ENCODE assay signal across 14 cellular contexts in genomic region chr1:6157132-6157527, GRCh38. TPM values are rescaled to one million over a fixed set of nuclear protein-coding genes. Genes with fewer than 3 reads are reported as not detected.
DNase-seq lines count a peak whose midpoint lies in the region; ATAC-seq and TF ChIP-seq lines count a peak whose summit lies in the region.
"Had no signal": no experiment of that assay in that cellular context is flagged by ENCODE, and none has a peak within 500 bp of the region (broad histone marks: within the 10 kb centered on the region; RNA-seq: fewer than 3 reads in every experiment).

No MANE protein-coding gene starts in this region.

- H2BK12ac ChIP-seq in H9 (ENCODE audit: insufficient read length, low read depth, low read length): no peak overlapping the region

- CTCF ChIA-PET in SK-N-SH (lab: Yijun Ruan, JAX): interaction anchor here (1.4 to 1.6 kb wide), 2 partner anchors 10 to 104 kb away, joined by 3 to 5 read pairs; no protein-coding TSS in a partner anchor

- H3K79me1 ChIP-seq in H9 (ENCODE audit: insufficient read depth, low read depth, low read length, poor library complexity, severe bottlenecking): no peaks in the 10 kb centered on the region

- H4K91ac ChIP-seq in H9 (ENCODE audit: insufficient read length, low read depth, low read length): no peak overlapping the region

- H3K79me2 ChIP-seq in H9 (ENCODE audit: insufficient read depth, low read length) (no peaks in the 10 kb centered on the region), SK-N-SH (ENCODE audit: insufficient read depth) (no peaks in the 10 kb centered on the region)

- no peak overlapping the region for H2BK120ac ChIP-seq in H9 (ENCODE audit: low read depth, low read length, poor library complexity, severe bottlenecking)

- H3K27ac Mint-ChIP-seq in H9: peak overlapping the region in 2 of 3 experiments; percentile 36 to 74; a peak in 2 of 7 replicates
- H3K27ac Mint-ChIP-seq: natural killer cell treated with Interleukin-12 subunit alpha and Interleukin-12 subunit beta and Interleukin-15 and Interleukin-18, amount 100 ng/mL, for 72 hours had no signal

- in situ Hi-C loops in brain microvascular endothelial cell (cut with HindIII; ENCODE audit: low pct_ligation_motif_present, low sequenced_read_pairs): no loop called here

- TF ChIP-seq RAD21 in SK-N-SH (IDR thresholded peaks at IDR 0.05; ENCODE audit: low read length): no peak

- WGBS in H9 (ENCODE audit: extremely low coverage, insufficient read length, low lambda C conversion rate): no CpG with 5 or more reads among the region's 2 CpGs
- no CpG with 5 or more reads among the region's 2 CpGs for WGBS in SK-N-SH (ENCODE audit: low lambda C conversion rate)
- WGBS in prostate gland: 50% methylated on average over 1 of the region's 2 CpGs

- ATAC-seq in left ventricle myocardium superior: no peak

- H2AFZ ChIP-seq in H9 (ENCODE audit: low read length) (no peak overlapping the region), SK-N-SH (ENCODE audit: low read depth) (no peak overlapping the region)

- no peak overlapping the region for H3K4ac ChIP-seq in H9 (ENCODE audit: low read depth, low read length)

- H3K4me1 ChIP-seq in H9 (ENCODE audit: insufficient read depth, low read length) (no peaks in the 10 kb centered on the region), SK-N-SH (ENCODE audit: control insufficient read depth in 1 of 2, insufficient read depth in 2 of 2, low read depth in 1 of 2, low read length in 1 of 2) (peaks cover 0 to 17% of the 10 kb centered on the region in 2 experiments; a peak in 1 of 4 replicates), prostate gland (replicated peaks) (peaks cover 8% of the 10 kb centered on the region)

- H3K27me3 ChIP-seq in H9 (ENCODE audit: insufficient read depth, low read length) (no peaks in the 10 kb centered on the region), SK-N-SH (ENCODE audit: insufficient read depth) (no peaks in the 10 kb centered on the region), prostate gland (replicated peaks; ENCODE audit: insufficient read depth) (peaks cover 2% of the 10 kb centered on the region), brain microvascular endothelial cell (replicated peaks) (no peaks in the 10 kb centered on the region)

- H3K27ac ChIP-seq in 22Rv1 (peak overlapping the region; percentile 57), H9 (ENCODE audit: insufficient read length, low read depth, low read length) (no peak overlapping the region), SK-N-SH (ENCODE audit: low read depth in 2 of 2, low read length in 1 of 2) (no peak overlapping the region), prostate gland (no peak overlapping the region), brain microvascular endothelial cell (no peak overlapping the region)

- intact Hi-C loops in left ventricle myocardium superior (cut with micrococcal nuclease): no loop called here
- intact Hi-C loops in prostate gland (cut with DNase I): no loop called here

- no peak overlapping the region for H2BK15ac ChIP-seq in H9 (ENCODE audit: low read depth, low read length)

- no peaks in the 10 kb centered on the region for H3K36me3 ChIP-seq in SK-N-SH (replicated peaks in 1 of 2; ENCODE audit: control insufficient read depth in 1 of 2, insufficient read depth in 2 of 2, low read length in 1 of 2)
- no peaks in the 10 kb centered on the region for H3K36me3 ChIP-seq in prostate gland
- no peaks in the 10 kb centered on the region for H3K36me3 ChIP-seq in brain microvascular endothelial cell (replicated peaks)

- H2AK5ac ChIP-seq in H9 (ENCODE audit: insufficient read length, low read length): no peak overlapping the region

- H3F3A ChIP-seq in SK-N-SH (replicated peaks; ENCODE audit: insufficient read depth): peaks cover 4% of the 10 kb centered on the region

- no peak overlapping the region for H2BK20ac ChIP-seq in H9 (ENCODE audit: low read depth, low read length, poor library complexity, severe bottlenecking)

- H3K56ac ChIP-seq in H9 (ENCODE audit: insufficient read length, low read depth, low read length): no peak overlapping the region

- H3K9me3 Mint-ChIP-seq in H9: no peaks in the 10 kb centered on the region
- H3K9me3 Mint-ChIP-seq: IgD-negative memory B cell; natural killer cell treated with Interleukin-12 subunit alpha and Interleukin-12 subunit beta and Interleukin-15 and Interleukin-18, amount 100 ng/mL, for 72 hours had no signal

- H3K23ac ChIP-seq in H9 (ENCODE audit: insufficient read length, low read depth, low read length): no peak overlapping the region

- DNase-seq in H9 (no peak), SK-N-SH (no peak), iris pigment epithelial cell (ENCODE audit: low read depth) (peak; percentile 11), left ventricle myocardium superior (no peak), prostate gland (ENCODE audit: low spot score) (no peak), brain microvascular endothelial cell (no peak), NCI-H146 (lab: John Stamatoyannopoulos, UW) (no peak)
- DNase-seq: activated effector memory CD4-positive, alpha-beta T cell treated with Interleukin-2 at 50 U/mL for 16 hours; cortex of kidney; erythroblast; NCI-H524 treated with DMSO at 0.1 percent for 48 hours had no signal

- H4K20me1 ChIP-seq in H9 (ENCODE audit: control insufficient read depth, insufficient read depth, insufficient read length) (no peaks in the 10 kb centered on the region), SK-N-SH (ENCODE audit: insufficient read depth) (no peaks in the 10 kb centered on the region)

- no peak overlapping the region for H3K18ac ChIP-seq in H9 (ENCODE audit: insufficient read length, low read depth, low read length)

- H3K4me3 Mint-ChIP-seq in H9: no peak overlapping the region
- H3K4me3 Mint-ChIP-seq: natural killer cell treated with Interleukin-12 subunit alpha and Interleukin-12 subunit beta and Interleukin-15 and Interleukin-18, amount 100 ng/mL, for 72 hours had no signal

- H3K9me3 ChIP-seq in H9 (ENCODE audit: control insufficient read depth, low read depth, low read length) (no peaks in the 10 kb centered on the region), SK-N-SH (no peaks in the 10 kb centered on the region), prostate gland (no peaks in the 10 kb centered on the region)

- TF ChIP-seq EP300 in SK-N-SH (IDR thresholded peaks at IDR 0.05; ENCODE audit: borderline replicate concordance in 1 of 2, low read depth in 1 of 2, low read length in 1 of 2): no peak

- no peak overlapping the region for H3K9ac ChIP-seq in H9 (ENCODE audit: extremely low read depth, insufficient read length, low read length)
- no peak overlapping the region for H3K9ac ChIP-seq in SK-N-SH

- H3K27me3 Mint-ChIP-seq in H9 (ENCODE audit: low read depth): peaks cover 12% of the 10 kb centered on the region

- no peak for TF ChIP-seq CTCF in 22Rv1 (IDR thresholded peaks at IDR 0.05)
- TF ChIP-seq CTCF in H9 (conservative IDR thresholded peaks at IDR 0.05): no peak
- no peak for TF ChIP-seq CTCF in SK-N-SH (IDR thresholded peaks at IDR 0.05)
- TF ChIP-seq CTCF in prostate gland (IDR thresholded peaks at IDR 0.05): no peak
- TF ChIP-seq CTCF in brain microvascular endothelial cell (IDR thresholded peaks at IDR 0.05; ENCODE audit: low read depth, low read length, missing control alignments): no peak

- H3K4me1 Mint-ChIP-seq in H9: peaks cover 20 to 24% of the 10 kb centered on the region in 2 experiments
- H3K4me1 Mint-ChIP-seq: IgD-negative memory B cell had no signal

- peaks cover 5% of the 10 kb centered on the region for H3K23me2 ChIP-seq in H9 (ENCODE audit: insufficient read length, low read depth, low read length, poor library complexity, severe bottlenecking)

- H4K5ac ChIP-seq in H9 (ENCODE audit: insufficient read length, low read depth, low read length): no peak overlapping the region

- H3K4me2 ChIP-seq in H9 (ENCODE audit: insufficient read depth, insufficient read length, low read length) (no peak overlapping the region), SK-N-SH (0 out of 2 replicates have a peak overlapping the region, but pooled peaks have one; percentile 33)

- peak overlapping the region; percentile 10; the same call in 1 of the 2 replicates for H3K14ac ChIP-seq in H9 (ENCODE audit: insufficient read depth, low read length)

- no peak for TF ChIP-seq POLR2A in prostate gland (IDR thresholded peaks at IDR 0.05)

- H2BK5ac ChIP-seq in H9 (ENCODE audit: insufficient read length, low read length): no peak overlapping the region

- no peak overlapping the region for H3T11ph ChIP-seq in H9 (ENCODE audit: low read length)

- H3K4me3 ChIP-seq in SK-N-SH (ENCODE audit: low read depth in 2 of 2, low read length in 1 of 2): no peak overlapping the region
- no peak overlapping the region for H3K4me3 ChIP-seq in prostate gland
- H3K4me3 ChIP-seq in brain microvascular endothelial cell (ENCODE audit: low read depth, low read length): no peak overlapping the region

- H4K8ac ChIP-seq in H9 (replicated peaks; ENCODE audit: insufficient read length, low read depth, low read length): no peak overlapping the region

- H3K9me2 ChIP-seq in SK-N-SH: no peaks in the 10 kb centered on the region

- POLR2A ChIA-PET in SK-N-SH (lab: Yijun Ruan, JAX): no interaction called here

- H3K36me3 Mint-ChIP-seq in H9 (ENCODE audit: insufficient read depth in 1 of 3, low read depth in 3 of 3): no peaks in the 10 kb centered on the region
- H3K36me3 Mint-ChIP-seq: natural killer cell treated with Interleukin-12 subunit alpha and Interleukin-12 subunit beta and Interleukin-15 and Interleukin-18, amount 100 ng/mL, for 72 hours had no signal

RNA-seq across cellular contexts. Expression of gene CHD5, which starts 23.0 kb away (rescaled TPM):
- total RNA-seq in H9 (2021): 0.99 and 1.6 TPM in 2 replicates
- polyA plus RNA-seq in SK-N-SH (2012; rRNA removed): 0.26 and 0.62 TPM in 2 replicates
- 0.15 and 0.25 TPM in 2 replicates for polyA plus RNA-seq in SK-N-SH (2012; cell fraction: cytosol; rRNA removed)
- polyA plus RNA-seq in SK-N-SH (2012; cell fraction: nucleus; rRNA removed): 1.9 TPM in 2 replicates
- 0.12 TPM for total RNA-seq in left ventricle myocardium superior
- total RNA-seq in prostate gland: 10 to 100 TPM in 1 of 2 donors, 1 to 10 TPM in 1; 4.9 to 17.0 TPM
- polyA plus RNA-seq: IgD-negative memory B cell had no signal

RNA-seq across cellular contexts. Expression of gene RPL22, which starts 42.3 kb away (rescaled TPM):
- 547 and 582 TPM in 2 replicates for total RNA-seq in H9 (2021)
- polyA plus RNA-seq in SK-N-SH (2012; rRNA removed): 140 and 151 TPM in 2 replicates
- polyA plus RNA-seq in SK-N-SH (2012; cell fraction: cytosol; rRNA removed): 216 and 367 TPM in 2 replicates
- 37.2 and 61.3 TPM in 2 replicates for polyA plus RNA-seq in SK-N-SH (2012; cell fraction: nucleus; rRNA removed)
- total RNA-seq in left ventricle myocardium superior: 248 TPM
- 100 to 1,000 TPM; 121 to 213 TPM for total RNA-seq in prostate gland

RNA-seq across cellular contexts. Expression of gene RNF207, which starts 48.8 kb away (rescaled TPM):
- total RNA-seq in H9 (2021) (4.9 and 7.1 TPM in 2 replicates), left ventricle myocardium superior (82.3 TPM), prostate gland (10 to 100 TPM; 45.7 to 47.4 TPM)
- polyA plus RNA-seq in SK-N-SH (2012; rRNA removed): 19.2 and 25.4 TPM in 2 replicates
- polyA plus RNA-seq in SK-N-SH (2012; cell fraction: cytosol; rRNA removed): 2.5 and 4.0 TPM in 2 replicates
- polyA plus RNA-seq in SK-N-SH (2012; cell fraction: nucleus; rRNA removed): 134 and 388 TPM in 2 replicates
